In genomic region chr9:101479337-101480045, GRCh38 we compare ENCODE assay signal across 12 cellular contexts.
A peak's percentile ranks its signal among the peaks of the same experiment; 100 is the strongest.
DNase-seq lines count a peak whose midpoint lies in the region; ATAC-seq and TF ChIP-seq lines count a peak whose summit lies in the region.
"Had no signal": no experiment of that assay in that cellular context is flagged by ENCODE, and none has a peak within 500 bp of the region (broad histone marks: within the 10 kb centered on the region; RNA-seq: fewer than 3 reads in every experiment).

No MANE protein-coding gene starts in this region.

- peaks cover 11% of the 10 kb centered on the region for H3K36me3 ChIP-seq in RWPE2 (ENCODE audit: low read depth)
- H3K36me3 ChIP-seq in iPS-20b (ENCODE audit: insufficient read depth, low read depth, low read length): peaks cover 23% of the 10 kb centered on the region
- no peaks in the 10 kb centered on the region for H3K36me3 ChIP-seq in effector memory CD4-positive, alpha-beta T cell (ENCODE audit: control insufficient read depth, insufficient read depth, low read length)
- H3K36me3 ChIP-seq in tibial artery: peaks cover 20 to 21% (median 21%) of the 10 kb centered on the region in 3 donors
- H3K36me3 ChIP-seq: neural progenitor cell had no signal

- H3K9ac ChIP-seq in iPS-20b (ENCODE audit: low read depth, low read length): peak overlapping the region; percentile 54; the same call in 1 of the 2 replicates
- H3K9ac ChIP-seq: neural progenitor cell had no signal

- ATAC-seq in RWPE2 (ENCODE audit: low read depth): peak; percentile 89
- ATAC-seq: stimulated activated naive CD8-positive, alpha-beta T cell treated with anti-CD3 and anti-CD28 coated beads, Interleukin-15, amount 100 ng/mL, for 72 hours had no signal

- H3K27ac ChIP-seq in RWPE2 (ENCODE audit: poor library complexity, severe bottlenecking): peak overlapping the region; percentile 70
- no peak overlapping the region for H3K27ac ChIP-seq in iPS-20b (ENCODE audit: low read length)
- peak overlapping the region in 20 of 21 experiments; percentile 33 to 86 (median 66) for H3K27ac ChIP-seq in skin epidermis
- H3K27ac ChIP-seq in effector memory CD4-positive, alpha-beta T cell (ENCODE audit: insufficient read depth, low read length, poor library complexity, severe bottlenecking): no peak overlapping the region
- H3K27ac ChIP-seq in tibial artery: no peak overlapping the region
- H3K27ac ChIP-seq: neural progenitor cell had no signal

- H3K27me3 ChIP-seq in RWPE2 (ENCODE audit: insufficient read depth, poor library complexity, severe bottlenecking): no peaks in the 10 kb centered on the region
- no peaks in the 10 kb centered on the region for H3K27me3 ChIP-seq in iPS-20b (ENCODE audit: insufficient read depth, low read length)
- H3K27me3 ChIP-seq in effector memory CD4-positive, alpha-beta T cell (replicated peaks; ENCODE audit: control insufficient read depth, insufficient read depth, low read length, poor library complexity, severe bottlenecking): no peaks in the 10 kb centered on the region
- no peaks in the 10 kb centered on the region for H3K27me3 ChIP-seq in tibial artery

- TF ChIP-seq CTCF in RWPE2 (IDR thresholded peaks at IDR 0.05; ENCODE audit: poor library complexity, severe bottlenecking): no peak
- no peak for TF ChIP-seq CTCF in GM10266 (IDR thresholded peaks at IDR 0.05; ENCODE audit: control insufficient read depth, insufficient read depth, low read depth, missing control alignments)
- no peak for TF ChIP-seq CTCF in tibial artery (IDR thresholded peaks at IDR 0.05)

- DNase-seq in HPDE6-E6E7 (ENCODE audit: extremely low spot score): peak; percentile 83
- DNase-seq in RWPE2 (ENCODE audit: low spot score): peak; percentile 82
- no peak for DNase-seq in GM10266 (ENCODE audit: extremely low spot score)
- no peak for DNase-seq in effector memory CD4-positive, alpha-beta T cell
- no peak for DNase-seq in tibial artery
- DNase-seq: activated CD8-positive, alpha-beta memory T cell treated with anti-CD3 and anti-CD28 coated beads, Interleukin-2, amount 50 U/mL, for 48 hours; CD4-positive, CD25-positive, alpha-beta regulatory T cell; NCI-H1092; stimulated activated naive CD8-positive, alpha-beta T cell treated with anti-CD3 and anti-CD28 coated beads, Interleukin-15, amount 100 ng/mL, for 72 hours had no signal

- H3K4me1 ChIP-seq in RWPE2 (ENCODE audit: insufficient read depth, poor library complexity, severe bottlenecking) (peaks cover 42% of the 10 kb centered on the region), iPS-20b (ENCODE audit: insufficient read depth, low read length) (peaks cover 13% of the 10 kb centered on the region; the same call in 1 of the 2 replicates), tibial artery (peaks cover 0 to 38% (median 5%) of the 10 kb centered on the region in 4 donors)
- no peaks in the 10 kb centered on the region for H3K4me1 ChIP-seq in effector memory CD4-positive, alpha-beta T cell (ENCODE audit: control insufficient read depth, insufficient read depth, low read length, poor library complexity, severe bottlenecking)
- H3K4me1 ChIP-seq: neural progenitor cell had no signal

- H3K9me3 ChIP-seq in RWPE2 (ENCODE audit: severe bottlenecking) (no peaks in the 10 kb centered on the region), iPS-20b (ENCODE audit: insufficient read depth, low read depth, low read length) (no peaks in the 10 kb centered on the region), tibial artery (no peaks in the 10 kb centered on the region)
- H3K9me3 ChIP-seq in effector memory CD4-positive, alpha-beta T cell (ENCODE audit: control insufficient read depth, low read length): no peaks in the 10 kb centered on the region

- intact Hi-C loops in tibial artery (cut with DNase I; ENCODE audit: low total_unique reads): no loop called here

- H3K4me3 ChIP-seq in RWPE2 (ENCODE audit: severe bottlenecking) (no peak overlapping the region), iPS-20b (ENCODE audit: low read length) (no peak overlapping the region), skin epidermis (no peak overlapping the region), tibial artery (no peak overlapping the region)
- no peak overlapping the region for H3K4me3 ChIP-seq in effector memory CD4-positive, alpha-beta T cell (ENCODE audit: insufficient read depth, low read depth, low read length, poor library complexity, severe bottlenecking)
- H3K4me3 ChIP-seq: neural progenitor cell had no signal

Comparison
In these comparisons a context has a peak if more than half of its experiments do, and no peak if none do; other contexts are left out.
1. DNase-seq: peak in HPDE6-E6E7 (single experiment) and RWPE2 (single experiment); none in GM10266 (single experiment), effector memory CD4-positive, alpha-beta T cell (0 of 3) and tibial artery (0 of 2).
2. H3K27ac ChIP-seq: peak in RWPE2 (single experiment) and skin epidermis (20 of 21); none in iPS-20b (single experiment), effector memory CD4-positive, alpha-beta T cell (single experiment) and tibial artery (0 of 2).